ENCODE assay signal across 26 cellular contexts in the genomic region with DNA sequence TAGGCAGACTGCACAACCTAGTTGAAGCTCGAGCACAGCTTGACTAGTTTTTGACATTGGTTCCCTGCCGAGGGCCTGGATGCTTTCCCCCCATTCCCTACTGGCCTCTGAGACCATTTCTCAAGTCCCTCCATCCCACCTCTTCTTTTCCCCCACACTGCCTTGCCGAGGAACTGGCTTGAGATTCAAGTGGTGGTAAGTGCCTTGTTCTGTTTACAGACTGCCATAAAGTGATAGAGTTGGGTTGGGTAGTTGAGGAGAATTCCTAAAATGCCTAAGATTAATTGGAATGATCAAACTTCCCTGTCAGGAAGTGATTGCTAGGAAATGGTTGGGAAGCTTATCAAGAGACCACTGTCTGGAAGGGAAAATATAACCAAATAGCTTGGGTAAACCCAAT. TPM values are rescaled to one million over a fixed set of nuclear protein-coding genes. Genes with fewer than 3 reads are reported as not detected.
DNase-seq lines count a peak whose midpoint lies in the region; ATAC-seq, FAIRE-seq and TF ChIP-seq lines count a peak whose summit lies in the region.
"Had no signal": no experiment of that assay in that cellular context is flagged by ENCODE, and none has a peak within 500 bp of the region (broad histone marks: within the 10 kb centered on the region; RNA-seq: fewer than 3 reads in every experiment).

No MANE protein-coding gene starts in this region.

- H3K36me3 ChIP-seq in bronchial epithelial cell (ENCODE audit: control insufficient read depth, insufficient read depth, low read length) = peaks cover 17% of the 10 kb centered on the region
- H3K36me3 ChIP-seq in left lung = peaks cover 0 to 99% of the 10 kb centered on the region in 2 donors
- peaks cover 21 to 44% of the 10 kb centered on the region in 2 donors for H3K36me3 ChIP-seq in lung (ENCODE audit: control insufficient read depth in 2 of 2, insufficient read depth in 2 of 2, low read length in 2 of 2)
- H3K36me3 ChIP-seq in right atrium auricular region = peaks cover 60% of the 10 kb centered on the region
- H3K36me3 ChIP-seq in suprapubic skin = peaks cover 90% of the 10 kb centered on the region
- H3K36me3 ChIP-seq in body of pancreas (replicated peaks in 1 of 2; ENCODE audit: insufficient read depth in 1 of 2, low read depth in 2 of 2) = peaks cover 4 to 32% of the 10 kb centered on the region in 2 donors
- H3K36me3 ChIP-seq: BE2C had no signal

- H3K27ac ChIP-seq in left lung (peak overlapping the region in 1 of 2 donors; percentile 19), lung (ENCODE audit: low read depth in 1 of 2, low read length in 1 of 2) (peak overlapping the region in 1 of 2 donors; percentile 58), right atrium auricular region (no peak overlapping the region), suprapubic skin (no peak overlapping the region), body of pancreas (no peak overlapping the region)
- H3K27ac ChIP-seq: A549; BLaER1 treated with 17β-estradiol and CSF1 and Interleukin-3, amounts not matched to agents 10 nM and 100 nM had no signal

- H3K27me3 ChIP-seq in bronchial epithelial cell (ENCODE audit: control insufficient read depth, insufficient read depth, low read length) = no peaks in the 10 kb centered on the region
- no peaks in the 10 kb centered on the region for H3K27me3 ChIP-seq in left lung
- H3K27me3 ChIP-seq in lung (ENCODE audit: control insufficient read depth, insufficient read depth) = no peaks in the 10 kb centered on the region
- H3K27me3 ChIP-seq in right atrium auricular region = no peaks in the 10 kb centered on the region
- H3K27me3 ChIP-seq in suprapubic skin = no peaks in the 10 kb centered on the region
- no peaks in the 10 kb centered on the region for H3K27me3 ChIP-seq in body of pancreas
- H3K27me3 ChIP-seq: BE2C; BLaER1 treated with 17β-estradiol and CSF1 and Interleukin-3, amounts not matched to agents 10 nM and 100 nM had no signal

- intact Hi-C loops in left lung (cut with DNase I) (no loop called here), body of pancreas (cut with DNase I) (no loop called here)

- no peaks in the 10 kb centered on the region for H3K4me1 ChIP-seq in left lung
- H3K4me1 ChIP-seq in lung (ENCODE audit: control insufficient read depth in 2 of 2, insufficient read depth in 2 of 2, low read length in 2 of 2) = peaks cover 0 to 3% of the 10 kb centered on the region in 2 donors
- H3K4me1 ChIP-seq in right atrium auricular region = no peaks in the 10 kb centered on the region
- no peaks in the 10 kb centered on the region for H3K4me1 ChIP-seq in suprapubic skin
- H3K4me1 ChIP-seq in body of pancreas = no peaks in the 10 kb centered on the region
- H3K4me1 ChIP-seq: A549; BE2C; BLaER1 treated with 17β-estradiol and CSF1 and Interleukin-3, amounts not matched to agents 10 nM and 100 nM had no signal

- ATAC-seq in left lung (peak; percentile 75), lung (ENCODE audit: insufficient read depth, low FRiP score) (peak; percentile 51), body of pancreas (no peak)
- ATAC-seq: A549, GM12878, GM23338, HCT116 had no signal

- no peak overlapping the region for H3K4me3 ChIP-seq in bronchial epithelial cell (ENCODE audit: low read depth, low read length)
- no peak overlapping the region for H3K4me3 ChIP-seq in left lung
- no peak overlapping the region for H3K4me3 ChIP-seq in lung
- no peak overlapping the region for H3K4me3 ChIP-seq in right atrium auricular region
- H3K4me3 ChIP-seq in suprapubic skin = no peak overlapping the region
- no peak overlapping the region for H3K4me3 ChIP-seq in body of pancreas
- H3K4me3 ChIP-seq: A549; BLaER1 treated with 17β-estradiol and CSF1 and Interleukin-3, amounts not matched to agents 10 nM and 100 nM; GM12878; GM23338 had no signal

- H3K9me3 ChIP-seq in left lung = no peaks in the 10 kb centered on the region
- no peaks in the 10 kb centered on the region for H3K9me3 ChIP-seq in lung (ENCODE audit: control insufficient read depth in 2 of 2, insufficient read depth in 1 of 2, low read length in 1 of 2)
- H3K9me3 ChIP-seq in right atrium auricular region = no peaks in the 10 kb centered on the region
- H3K9me3 ChIP-seq in suprapubic skin = no peaks in the 10 kb centered on the region
- no peaks in the 10 kb centered on the region for H3K9me3 ChIP-seq in body of pancreas
- H3K9me3 ChIP-seq: A549; BE2C; BLaER1 treated with 17β-estradiol and CSF1 and Interleukin-3, amounts not matched to agents 10 nM and 100 nM had no signal

- TF ChIP-seq EP300 in suprapubic skin (IDR thresholded peaks at IDR 0.05) = no peak

- no peak for DNase-seq in bronchial epithelial cell (ENCODE audit: low read depth)
- no peak for DNase-seq in left lung
- no peak for DNase-seq in lung (ENCODE audit: low spot score)
- DNase-seq in right atrium auricular region (ENCODE audit: low spot score) = no peak
- DNase-seq in suprapubic skin (ENCODE audit: low spot score in 2 of 2) = no peak
- DNase-seq in body of pancreas = no peak
- DNase-seq: 8988T; ACHN; AML-193; BE2C; CD4-positive, alpha-beta T cell; CD8-positive, alpha-beta memory T cell; DMS 273 treated with DMSO at 0.1 percent for 48 hours; DMS79; EL; GDM1; H9 had no signal

- WGBS in lung, 2 donors = 61 to 77% methylated on average over 3 of the region's 3 CpGs
- 95% methylated on average over 3 of the region's 3 CpGs for WGBS in suprapubic skin
- 88 to 91% methylated on average over 3 of the region's 3 CpGs for WGBS in body of pancreas, 2 donors

- peak; percentile 68 for FAIRE-seq in bronchial epithelial cell (lab: Jason Lieb, UNC)
- FAIRE-seq: A549, D721Med, GM12878, GM19239 had no signal

- no peak for TF ChIP-seq POLR2A in suprapubic skin (IDR thresholded peaks at IDR 0.05)
- TF ChIP-seq POLR2A in body of pancreas (IDR thresholded peaks at IDR 0.05) = no peak

- no peak for TF ChIP-seq CTCF in bronchial epithelial cell (IDR thresholded peaks at IDR 0.05; ENCODE audit: insufficient read depth, low read length, severe bottlenecking)
- TF ChIP-seq CTCF in left lung (IDR thresholded peaks at IDR 0.05) = no peak
- no peak for TF ChIP-seq CTCF in lung (IDR thresholded peaks at IDR 0.05; ENCODE audit: control extremely low read depth, extremely low read depth)
- TF ChIP-seq CTCF in right atrium auricular region (IDR thresholded peaks at IDR 0.05) = no peak
- TF ChIP-seq CTCF in suprapubic skin (IDR thresholded peaks at IDR 0.05) = no peak
- no peak for TF ChIP-seq CTCF in body of pancreas (IDR thresholded peaks at IDR 0.05)

RNA-seq across cellular contexts. Expression of a gene that starts 16.2 kb away (rescaled TPM):
- 17.4 and 23.3 TPM in 2 replicates for total RNA-seq in bronchial epithelial cell
- total RNA-seq in left lung = 10 to 100 TPM; 32.9 to 35.6 TPM
- 10 to 100 TPM; 38.2 to 39.4 TPM for total RNA-seq in lung
- polyA plus RNA-seq in lung = 10 to 100 TPM; 40.9 to 54.1 TPM
- total RNA-seq in right atrium auricular region = 10 to 100 TPM; 41.9 to 78.5 TPM
- total RNA-seq in suprapubic skin = 10 to 100 TPM; 27.8 to 42.0 (median 32.4) TPM
- 10 to 100 TPM; 29.7 to 31.1 TPM for total RNA-seq in body of pancreas

RNA-seq across cellular contexts. Expression of a gene that starts 39.2 kb away (rescaled TPM):
- total RNA-seq in bronchial epithelial cell (53.3 and 53.4 TPM in 2 replicates), left lung (10 to 100 TPM; 65.9 to 66.7 TPM), lung (10 to 100 TPM; 48.1 to 61.5 TPM), right atrium auricular region (10 to 100 TPM; 10.3 to 18.1 TPM), suprapubic skin (10 to 100 TPM; 24.1 to 48.2 (median 29.9) TPM), body of pancreas (10 to 100 TPM; 31.6 to 56.7 TPM)
- polyA plus RNA-seq in lung = 10 to 100 TPM; 38.9 to 46.0 TPM

RNA-seq across cellular contexts. Expression of a gene that starts 50.9 kb away (rescaled TPM):
- not detected in 2 replicates for total RNA-seq in bronchial epithelial cell
- total RNA-seq in left lung = not detected
- not detected for total RNA-seq in lung
- not detected for polyA plus RNA-seq in lung
- not detected for total RNA-seq in right atrium auricular region
- not detected for total RNA-seq in suprapubic skin
- total RNA-seq in body of pancreas = not detected
- total RNA-seq: CD4-positive, alpha-beta T cell; CD8-positive, alpha-beta memory T cell; GM12878; GM23338; H4; H9 had no signal
- polyA plus RNA-seq: A549; CD14-positive monocyte; CD8-positive, alpha-beta memory T cell; GM12878; GM23338 had no signal
